In the genomic region with DNA sequence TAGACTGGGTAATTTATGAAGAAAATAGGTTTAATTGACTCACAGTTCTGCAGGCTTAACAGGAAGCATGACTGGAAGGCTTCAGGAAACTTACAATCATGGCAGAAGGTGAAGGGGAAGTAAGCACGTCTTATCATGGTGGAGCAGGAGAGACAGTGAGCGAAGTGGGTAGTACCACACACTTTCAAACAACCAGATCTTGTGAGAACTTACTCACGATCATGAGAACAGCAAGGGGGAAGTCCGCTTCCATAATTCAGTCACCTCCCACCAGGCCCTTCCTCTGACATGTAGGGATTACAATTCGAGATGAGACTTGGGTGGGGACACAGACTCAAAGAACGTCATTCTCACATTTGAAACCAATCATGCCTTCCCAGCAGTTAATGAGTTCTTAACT, we compare ENCODE assay signal across 17 cellular contexts.
DNase-seq lines count a peak whose midpoint lies in the region; ATAC-seq and TF ChIP-seq lines count a peak whose summit lies in the region.
"Had no signal": no experiment of that assay in that cellular context is flagged by ENCODE, and none has a peak within 500 bp of the region (broad histone marks: within the 10 kb centered on the region; RNA-seq: fewer than 3 reads in every experiment).

No MANE protein-coding gene starts in this region.

- intact Hi-C loops in activated CD8-positive, alpha-beta T cell treated with anti-CD3 and anti-CD28 coated beads for 36 hours (cut with micrococcal nuclease), result no loop called here

- no peaks in the 10 kb centered on the region for H4K20me1 ChIP-seq in smooth muscle cell (ENCODE audit: low read depth)

- TF ChIP-seq CTCF in activated CD8-positive, alpha-beta T cell treated with anti-CD3 and anti-CD28 coated beads for 36 hours (IDR thresholded peaks at IDR 0.05), result no peak
- TF ChIP-seq CTCF in smooth muscle cell (IDR thresholded peaks at IDR 0.05; ENCODE audit: borderline replicate concordance, insufficient read depth, poor library complexity, severe bottlenecking), result no peak

- no peak overlapping the region for H3K14ac ChIP-seq in neuronal stem cell (ENCODE audit: low read length)

- H3K4me1 ChIP-seq in neuronal stem cell (ENCODE audit: control insufficient read depth in 2 of 2, insufficient read depth in 1 of 2, low read depth in 1 of 2, low read length in 2 of 2), result peaks cover 0 to 2% of the 10 kb centered on the region in 2 donors
- H3K4me1 ChIP-seq in smooth muscle cell (ENCODE audit: low read depth), result no peaks in the 10 kb centered on the region
- H3K4me1 ChIP-seq: SJCRH30 had no signal

- no peaks in the 10 kb centered on the region for H3K27me3 ChIP-seq in neuronal stem cell (ENCODE audit: control insufficient read depth in 3 of 3, insufficient read depth in 3 of 3, low read depth in 1 of 3, low read length in 3 of 3)
- H3K27me3 ChIP-seq in smooth muscle cell (ENCODE audit: low read depth), result no peaks in the 10 kb centered on the region
- H3K27me3 ChIP-seq: SJCRH30 had no signal

- no peak for ATAC-seq in activated CD8-positive, alpha-beta T cell treated with anti-CD3 and anti-CD28 coated beads, Interleukin-2, amount 10 ng/mL, durations not matched to agents 7 days and 5 days
- ATAC-seq in activated CD8-positive, alpha-beta T cell treated with anti-CD3 and anti-CD28 coated beads for 36 hours, result no peak
- ATAC-seq in esophagus mucosa, result no peak
- ATAC-seq in HG03469 (IDR thresholded peaks at IDR 0.05; ENCODE audit: unreplicated experiment), result no peak
- ATAC-seq: HCT116 had no signal

- H3K4me1 Mint-ChIP-seq in activated CD8-positive, alpha-beta T cell treated with anti-CD3 and anti-CD28 coated beads, Interleukin-2, amount 10 ng/mL, durations not matched to agents 7 days and 5 days (ENCODE audit: low read depth), result peaks cover 12% of the 10 kb centered on the region
- H3K4me1 Mint-ChIP-seq in activated CD8-positive, alpha-beta T cell treated with anti-CD3 and anti-CD28 coated beads for 36 hours (ENCODE audit: low read depth), result peaks cover 11% of the 10 kb centered on the region

- H3K9ac ChIP-seq in neuronal stem cell (ENCODE audit: low read depth, low read length, poor library complexity) (no peak overlapping the region), smooth muscle cell (ENCODE audit: low read depth) (no peak overlapping the region)

- H3K4me2 ChIP-seq in neuronal stem cell (ENCODE audit: insufficient read depth, low read length, poor library complexity, severe bottlenecking) (no peak overlapping the region), smooth muscle cell (no peak overlapping the region)

- no peaks in the 10 kb centered on the region for H3K27me3 Mint-ChIP-seq in activated CD8-positive, alpha-beta T cell treated with anti-CD3 and anti-CD28 coated beads, Interleukin-2, amount 10 ng/mL, durations not matched to agents 7 days and 5 days (ENCODE audit: low read depth)
- H3K27me3 Mint-ChIP-seq in activated CD8-positive, alpha-beta T cell treated with anti-CD3 and anti-CD28 coated beads for 36 hours, result no peaks in the 10 kb centered on the region

- no peak overlapping the region for H2BK5ac ChIP-seq in neuronal stem cell (ENCODE audit: low read length)

- no peaks in the 10 kb centered on the region for H3F3A ChIP-seq in smooth muscle cell (ENCODE audit: low read depth)

- H3K27ac ChIP-seq in neuronal stem cell (replicated peaks; ENCODE audit: low read length), result no peak overlapping the region
- H3K27ac ChIP-seq in smooth muscle cell (ENCODE audit: low read depth), result no peak overlapping the region

- H2AFZ ChIP-seq in neuronal stem cell (ENCODE audit: low read length), result peak overlapping the region; percentile 49
- no peak overlapping the region for H2AFZ ChIP-seq in smooth muscle cell (ENCODE audit: low read depth)

- WGBS in neuronal stem cell (ENCODE audit: extremely low coverage in 2 of 2, insufficient read length in 2 of 2, insufficient replicate concordance in 1 of 2), 2 donors, result no CpG with 5 or more reads among the region's 6 CpGs
- 89% methylated on average over 6 of the region's 6 CpGs for WGBS in smooth muscle cell (ENCODE audit: low lambda C conversion rate)

- no peak overlapping the region for H3K4ac ChIP-seq in neuronal stem cell (ENCODE audit: low read length)

- no peak overlapping the region for H3K4me3 Mint-ChIP-seq in activated CD8-positive, alpha-beta T cell treated with anti-CD3 and anti-CD28 coated beads, Interleukin-2, amount 10 ng/mL, durations not matched to agents 7 days and 5 days
- H3K4me3 Mint-ChIP-seq in activated CD8-positive, alpha-beta T cell treated with anti-CD3 and anti-CD28 coated beads for 36 hours, result no peak overlapping the region
- H3K4me3 Mint-ChIP-seq: CD14-positive monocyte, IgD-negative memory B cell had no signal

- H3K4me3 ChIP-seq in neuronal stem cell (ENCODE audit: low read length in 2 of 2), result no peak overlapping the region
- no peak overlapping the region for H3K4me3 ChIP-seq in smooth muscle cell

- H3K27ac Mint-ChIP-seq in activated CD8-positive, alpha-beta T cell treated with anti-CD3 and anti-CD28 coated beads, Interleukin-2, amount 10 ng/mL, durations not matched to agents 7 days and 5 days, result peak overlapping the region; percentile 22
- H3K27ac Mint-ChIP-seq in activated CD8-positive, alpha-beta T cell treated with anti-CD3 and anti-CD28 coated beads for 36 hours, result no peak overlapping the region
- H3K27ac Mint-ChIP-seq: IgD-negative memory B cell had no signal

- no peak overlapping the region for H2AK5ac ChIP-seq in neuronal stem cell (ENCODE audit: low read depth, low read length)

- H3K36me3 ChIP-seq in neuronal stem cell (replicated peaks in 1 of 2; ENCODE audit: control insufficient read depth in 2 of 2, insufficient read depth in 2 of 2, low read length in 2 of 2), result no peaks in the 10 kb centered on the region
- H3K36me3 ChIP-seq in smooth muscle cell (ENCODE audit: low read depth), result no peaks in the 10 kb centered on the region
- H3K36me3 ChIP-seq: SJCRH30 had no signal

- H3K79me1 ChIP-seq in neuronal stem cell (ENCODE audit: low read depth, low read length), result no peaks in the 10 kb centered on the region

- no peaks in the 10 kb centered on the region for H3K79me2 ChIP-seq in smooth muscle cell (ENCODE audit: low read depth)

- no peak overlapping the region for H2BK120ac ChIP-seq in neuronal stem cell (ENCODE audit: low read depth, low read length)

- CTCF ChIA-PET in activated CD8-positive, alpha-beta T cell treated with anti-CD3 and anti-CD28 coated beads, Interleukin-2, amount 10 ng/mL, durations not matched to agents 7 days and 5 days (lab: Charles Lee), result no interaction called here
- CTCF ChIA-PET in activated CD8-positive, alpha-beta T cell treated with anti-CD3 and anti-CD28 coated beads for 36 hours (lab: Charles Lee), result no interaction called here

- H2BK15ac ChIP-seq in neuronal stem cell (ENCODE audit: low read length), result no peak overlapping the region

- no peak overlapping the region for H4K8ac ChIP-seq in neuronal stem cell (ENCODE audit: low read depth, low read length)

- no peak overlapping the region for H4K91ac ChIP-seq in neuronal stem cell (ENCODE audit: low read depth, low read length, poor library complexity)

- no peak for DNase-seq in activated CD8-positive, alpha-beta T cell treated with anti-CD3 and anti-CD28 coated beads, Interleukin-2, amount 10 ng/mL, durations not matched to agents 7 days and 5 days
- no peak for DNase-seq in activated CD8-positive, alpha-beta T cell treated with anti-CD3 and anti-CD28 coated beads for 36 hours
- peak; percentile 71 for DNase-seq in KG1 (lab: John Stamatoyannopoulos, UW)
- peak; percentile 23 for DNase-seq in UCSD-AML1 (lab: John Stamatoyannopoulos, UW; ENCODE audit: unreplicated experiment)
- DNase-seq in neuronal stem cell (ENCODE audit: low spot score), result no peak
- DNase-seq in smooth muscle cell (lab: John Stamatoyannopoulos, UW; ENCODE audit: unreplicated experiment), result no peak
- DNase-seq: COR-L47, GOT3, NCI-H1694 treated with DMSO at 0.1 percent for 48 hours, NCI-H2227 treated with DMSO at 0.1 percent for 48 hours, NCI-H524 treated with DMSO at 0.1 percent for 48 hours, SJCRH30 had no signal

- no peaks in the 10 kb centered on the region for H3K36me3 Mint-ChIP-seq in activated CD8-positive, alpha-beta T cell treated with anti-CD3 and anti-CD28 coated beads, Interleukin-2, amount 10 ng/mL, durations not matched to agents 7 days and 5 days (ENCODE audit: low read depth)
- no peaks in the 10 kb centered on the region for H3K36me3 Mint-ChIP-seq in activated CD8-positive, alpha-beta T cell treated with anti-CD3 and anti-CD28 coated beads for 36 hours (ENCODE audit: low read depth)
- H3K36me3 Mint-ChIP-seq: CD14-positive monocyte, IgD-negative memory B cell had no signal

- no peak overlapping the region for H2BK12ac ChIP-seq in neuronal stem cell (ENCODE audit: low read length)

- no peak overlapping the region for H3K18ac ChIP-seq in neuronal stem cell (ENCODE audit: low read length)

- no peak overlapping the region for H3K23ac ChIP-seq in neuronal stem cell (ENCODE audit: low read depth, low read length, poor library complexity)

- POLR2A ChIA-PET in activated CD8-positive, alpha-beta T cell treated with anti-CD3 and anti-CD28 coated beads, Interleukin-2, amount 10 ng/mL, durations not matched to agents 7 days and 5 days (lab: Charles Lee), result no interaction called here
- POLR2A ChIA-PET in activated CD8-positive, alpha-beta T cell treated with anti-CD3 and anti-CD28 coated beads for 36 hours (lab: Charles Lee), result no interaction called here

- no peaks in the 10 kb centered on the region for H3K9me3 ChIP-seq in neuronal stem cell (replicated peaks in 1 of 2; ENCODE audit: control insufficient read depth in 2 of 2, insufficient read depth in 1 of 2, low read depth in 1 of 2, low read length in 2 of 2)
- H3K9me3 ChIP-seq in smooth muscle cell (replicated peaks; ENCODE audit: low read depth), result no peaks in the 10 kb centered on the region
- H3K9me3 ChIP-seq: SJCRH30 had no signal

- peaks cover 2% of the 10 kb centered on the region for H3K9me3 Mint-ChIP-seq in activated CD8-positive, alpha-beta T cell treated with anti-CD3 and anti-CD28 coated beads, Interleukin-2, amount 10 ng/mL, durations not matched to agents 7 days and 5 days (ENCODE audit: insufficient read depth)
- H3K9me3 Mint-ChIP-seq in activated CD8-positive, alpha-beta T cell treated with anti-CD3 and anti-CD28 coated beads for 36 hours, result peaks cover 5% of the 10 kb centered on the region

Comparison
In these comparisons a context has a peak if more than half of its experiments do, and no peak if none do; other contexts are left out.
1. DNase-seq: peak in KG1 (single experiment) and UCSD-AML1 (single experiment); none in activated CD8-positive, alpha-beta T cell treated with anti-CD3 and anti-CD28 coated beads, Interleukin-2, amount 10 ng/mL, durations not matched to agents 7 days and 5 days (single experiment), activated CD8-positive, alpha-beta T cell treated with anti-CD3 and anti-CD28 coated beads for 36 hours (single experiment), neuronal stem cell (single experiment) and smooth muscle cell (single experiment).